ENCODE assay signal across 16 cellular contexts in genomic region chr15:29403778-29404177, GRCh38.
DNase-seq lines count a peak whose midpoint lies in the region; ATAC-seq and TF ChIP-seq lines count a peak whose summit lies in the region.
"Had no signal": no experiment of that assay in that cellular context is flagged by ENCODE, and none has a peak within 500 bp of the region (broad histone marks: within the 10 kb centered on the region; RNA-seq: fewer than 3 reads in every experiment).

No MANE protein-coding gene starts in this region.

- H3K27ac Mint-ChIP-seq in neural progenitor cell, result no peak overlapping the region
- no peak overlapping the region for H3K27ac Mint-ChIP-seq in CD8-positive, alpha-beta T cell
- H3K27ac Mint-ChIP-seq: activated naive CD4-positive, alpha-beta T cell treated with anti-CD3 and anti-CD28 coated beads for 36 hours; dendritic cell treated with granulocyte-macrophage colony-stimulating factor and Interleukin-4, amounts not matched to agents 40 ng/mL and 50 ng/mL, for 4 days; T-helper 1 cell treated with Interleukin-12 subunit alpha and Interleukin-12 subunit beta and Interleukin-4 antibody, amounts not matched to agents 30 μg/mL and 1 μg/mL, for 36 hours had no signal

- no peak for TF ChIP-seq POLR2A in body of pancreas (IDR thresholded peaks at IDR 0.05)

- WGBS in body of pancreas, 2 donors, result 53 to 77% methylated on average over 5 of the region's 8 CpGs

- H4K20me1 ChIP-seq in neural progenitor cell (ENCODE audit: low read depth), result no peaks in the 10 kb centered on the region

- no peak overlapping the region for H3K4me3 Mint-ChIP-seq in neural progenitor cell
- H3K4me3 Mint-ChIP-seq in CD8-positive, alpha-beta T cell, result no peak overlapping the region
- H3K4me3 Mint-ChIP-seq: activated naive CD4-positive, alpha-beta T cell treated with anti-CD3 and anti-CD28 coated beads for 36 hours; dendritic cell treated with granulocyte-macrophage colony-stimulating factor and Interleukin-4, amounts not matched to agents 40 ng/mL and 50 ng/mL, for 4 days; T-helper 1 cell treated with Interleukin-12 subunit alpha and Interleukin-12 subunit beta and Interleukin-4 antibody, amounts not matched to agents 30 μg/mL and 1 μg/mL, for 36 hours had no signal

- POLR2A ChIA-PET in CD8-positive, alpha-beta T cell (lab: Charles Lee), result no interaction called here

- H3K9me3 Mint-ChIP-seq in neural progenitor cell, result no peaks in the 10 kb centered on the region
- no peaks in the 10 kb centered on the region for H3K9me3 Mint-ChIP-seq in CD8-positive, alpha-beta T cell
- H3K9me3 Mint-ChIP-seq: activated naive CD4-positive, alpha-beta T cell treated with anti-CD3 and anti-CD28 coated beads for 36 hours; dendritic cell treated with granulocyte-macrophage colony-stimulating factor and Interleukin-4, amounts not matched to agents 40 ng/mL and 50 ng/mL, for 4 days; T-helper 1 cell treated with Interleukin-12 subunit alpha and Interleukin-12 subunit beta and Interleukin-4 antibody, amounts not matched to agents 30 μg/mL and 1 μg/mL, for 36 hours had no signal

- DNase-seq in ELF-1 (ENCODE audit: low read depth, low spot score) (peak; percentile 45), body of pancreas (peak in 3 of 4 donors; percentile 15 to 27 (median 24)), neural progenitor cell (ENCODE audit: low spot score) (peak; percentile 63), foreskin fibroblast (no peak), CD1c-positive myeloid dendritic cell (ENCODE audit: extremely low spot score) (no peak)
- no peak for DNase-seq in CD8-positive, alpha-beta T cell
- DNase-seq: activated CD4-positive, alpha-beta T cell treated with anti-CD3 and anti-CD28 coated beads for 1 hour; activated CD8-positive, alpha-beta memory T cell treated with anti-CD3 and anti-CD28 coated beads, Interleukin-2, amount 50 U/mL, for 4 hours; activated naive CD4-positive, alpha-beta T cell treated with anti-CD3 and anti-CD28 coated beads for 36 hours; erythroblast; Karpas-422; NCI-H146 had no signal

- H3K27me3 ChIP-seq in body of pancreas (no peaks in the 10 kb centered on the region), neural progenitor cell (no peaks in the 10 kb centered on the region)
- H3K27me3 ChIP-seq in CD8-positive, alpha-beta T cell (ENCODE audit: insufficient read depth, low read length), result no peaks in the 10 kb centered on the region

- peak; percentile 34; the same call in 1 of the 2 replicates for TF ChIP-seq CTCF in LNCAP (IDR thresholded peaks at IDR 0.05)
- TF ChIP-seq CTCF in body of pancreas (IDR thresholded peaks at IDR 0.05), result peak in 4 of 7 experiments; percentile 28 to 41 (median 39)
- peak; percentile 50 for TF ChIP-seq CTCF in neural progenitor cell (IDR thresholded peaks at IDR 0.05)
- no peak for TF ChIP-seq CTCF in CD8-positive, alpha-beta T cell (IDR thresholded peaks at IDR 0.05)
- TF ChIP-seq CTCF in foreskin fibroblast (IDR thresholded peaks at IDR 0.05; ENCODE audit: low read depth, low read length), result no peak

- peaks cover 4% of the 10 kb centered on the region for H3K4me1 Mint-ChIP-seq in neural progenitor cell
- H3K4me1 Mint-ChIP-seq in CD8-positive, alpha-beta T cell (ENCODE audit: low read depth), result no peaks in the 10 kb centered on the region

- no peak overlapping the region for H3K4me3 ChIP-seq in body of pancreas
- H3K4me3 ChIP-seq in neural progenitor cell, result no peak overlapping the region
- H3K4me3 ChIP-seq in CD8-positive, alpha-beta T cell (ENCODE audit: low read depth, low read length), result no peak overlapping the region
- no peak overlapping the region for H3K4me3 ChIP-seq in foreskin fibroblast (ENCODE audit: low read depth in 1 of 2, low read length in 2 of 2)

- CTCF ChIA-PET in CD8-positive, alpha-beta T cell (lab: Charles Lee), result no interaction called here

- no peaks in the 10 kb centered on the region for H3K36me3 ChIP-seq in body of pancreas (replicated peaks in 1 of 2; ENCODE audit: insufficient read depth in 1 of 2, low read depth in 2 of 2)
- H3K36me3 ChIP-seq in neural progenitor cell, result no peaks in the 10 kb centered on the region
- H3K36me3 ChIP-seq in CD8-positive, alpha-beta T cell (ENCODE audit: insufficient read depth, low read length), result no peaks in the 10 kb centered on the region

- no peaks in the 10 kb centered on the region for H3K27me3 Mint-ChIP-seq in neural progenitor cell (ENCODE audit: insufficient read depth, low read depth)
- H3K27me3 Mint-ChIP-seq in CD8-positive, alpha-beta T cell (ENCODE audit: low read depth), result peaks cover 12% of the 10 kb centered on the region

- no peaks in the 10 kb centered on the region for H3K9me3 ChIP-seq in body of pancreas
- H3K9me3 ChIP-seq in neural progenitor cell (ENCODE audit: low read depth), result no peaks in the 10 kb centered on the region
- no peaks in the 10 kb centered on the region for H3K9me3 ChIP-seq in CD8-positive, alpha-beta T cell (ENCODE audit: low read length)

- no peak overlapping the region for H2AFZ ChIP-seq in neural progenitor cell (replicated peaks)

- H3K79me2 ChIP-seq in neural progenitor cell (ENCODE audit: low read depth), result no peaks in the 10 kb centered on the region

- H3K9ac ChIP-seq in neural progenitor cell, result no peak overlapping the region

- no peaks in the 10 kb centered on the region for H3K4me1 ChIP-seq in body of pancreas
- H3K4me1 ChIP-seq in neural progenitor cell, result no peaks in the 10 kb centered on the region
- no peaks in the 10 kb centered on the region for H3K4me1 ChIP-seq in CD8-positive, alpha-beta T cell (ENCODE audit: insufficient read depth, low read length)

- no peak overlapping the region for H3K27ac ChIP-seq in body of pancreas
- H3K27ac ChIP-seq in neural progenitor cell, result no peak overlapping the region
- H3K27ac ChIP-seq in CD8-positive, alpha-beta T cell (ENCODE audit: low read depth, low read length), result no peak overlapping the region

- no peaks in the 10 kb centered on the region for H3K36me3 Mint-ChIP-seq in neural progenitor cell
- no peaks in the 10 kb centered on the region for H3K36me3 Mint-ChIP-seq in CD8-positive, alpha-beta T cell

- ATAC-seq in body of pancreas (peak; percentile 55), GM18502 (IDR thresholded peaks at IDR 0.05; ENCODE audit: poor library complexity, unreplicated experiment) (no peak)
- ATAC-seq in CD8-positive, alpha-beta T cell, result no peak

- no peaks in the 10 kb centered on the region for H3F3A ChIP-seq in neural progenitor cell (ENCODE audit: low read depth)

- H3K4me2 ChIP-seq in neural progenitor cell, result no peak overlapping the region

- intact Hi-C loops in body of pancreas (cut with DNase I), result no loop called here
- intact Hi-C loops in CD8-positive, alpha-beta T cell (cut with DNase I, micrococcal nuclease), result no loop called here

Comparison
In these comparisons a context has a peak if more than half of its experiments do, and no peak if none do; other contexts are left out.
1. DNase-seq: peak in ELF-1 (single experiment), body of pancreas (3 of 4) and neural progenitor cell (single experiment); none in CD8-positive, alpha-beta T cell (0 of 7), foreskin fibroblast (0 of 2) and CD1c-positive myeloid dendritic cell (single experiment).
2. CTCF ChIP-seq: peak in LNCAP (single experiment), body of pancreas (4 of 7) and neural progenitor cell (single experiment); none in CD8-positive, alpha-beta T cell (single experiment) and foreskin fibroblast (single experiment).